9 cellular contexts compared by ENCODE assay signal in the genomic region with DNA sequence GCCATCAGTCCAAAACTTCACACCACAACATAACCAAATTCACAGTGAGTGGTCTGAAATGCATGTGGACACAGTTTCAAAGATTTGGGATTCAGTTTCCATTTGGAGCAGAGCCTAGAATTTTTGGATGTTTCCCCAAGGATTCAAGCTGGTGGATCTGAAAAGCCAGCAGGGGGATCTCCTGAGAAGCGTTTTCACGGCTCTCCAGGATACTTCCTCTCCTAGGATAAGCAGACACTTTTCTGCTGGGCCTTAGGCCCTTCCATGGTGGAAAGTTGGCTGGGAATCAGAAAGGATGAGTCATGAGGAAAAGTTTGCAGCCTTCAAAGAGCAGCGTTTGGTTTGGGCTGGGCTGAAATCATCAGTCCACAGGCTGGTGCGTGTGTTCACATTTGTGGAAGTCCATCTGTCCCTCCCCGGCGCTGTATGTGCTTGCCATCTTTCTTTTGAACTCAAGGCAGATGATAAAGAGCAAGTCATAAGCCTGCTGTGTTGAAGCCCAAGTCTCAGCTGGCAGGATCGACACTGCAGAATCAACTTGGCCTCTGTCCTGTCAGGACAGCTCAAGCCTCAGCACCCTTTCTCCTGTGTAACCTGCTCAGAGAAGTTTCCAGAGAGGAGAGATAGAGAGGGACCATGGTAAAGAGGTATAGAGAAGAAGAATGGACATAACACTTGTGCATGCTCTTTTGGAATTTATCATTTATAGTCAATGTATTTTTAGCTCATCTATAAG.
DNase-seq lines count a peak whose midpoint lies in the region; ATAC-seq and TF ChIP-seq lines count a peak whose summit lies in the region.
"Had no signal": no experiment of that assay in that cellular context is flagged by ENCODE, and none has a peak within 500 bp of the region (broad histone marks: within the 10 kb centered on the region; RNA-seq: fewer than 3 reads in every experiment).

No MANE protein-coding gene starts in this region.

- H3K27me3 ChIP-seq in smooth muscle cell (ENCODE audit: low read depth), result no peaks in the 10 kb centered on the region

- H3K4me1 Mint-ChIP-seq in natural killer cell, result no peaks in the 10 kb centered on the region

- H2AFZ ChIP-seq in smooth muscle cell (ENCODE audit: low read depth), result no peak overlapping the region

- H3K4me3 ChIP-seq in smooth muscle cell, result no peak overlapping the region

- DNase-seq in HCEC 1CT (peak; percentile 37), astrocyte of the hippocampus (ENCODE audit: low read depth, low spot score) (peak; percentile 95), hepatic stellate cell (ENCODE audit: low spot score) (peak; percentile 6), smooth muscle cell (lab: John Stamatoyannopoulos, UW; ENCODE audit: unreplicated experiment) (peak; percentile 29), NCI-H524 (lab: John Stamatoyannopoulos, UW) (no peak), natural killer cell (no peak)

- no peaks in the 10 kb centered on the region for H3K79me2 ChIP-seq in smooth muscle cell (ENCODE audit: low read depth)

- peaks cover 0 to 3% of the 10 kb centered on the region in 2 donors for H3K9me3 Mint-ChIP-seq in natural killer cell
- H3K9me3 Mint-ChIP-seq: T-helper 1 cell treated with Interleukin-12 subunit alpha and Interleukin-12 subunit beta and Interleukin-4 antibody, amounts not matched to agents 30 μg/mL and 1 μg/mL, for 36 hours had no signal

- H3K36me3 Mint-ChIP-seq in natural killer cell, result no peaks in the 10 kb centered on the region

- intact Hi-C loops in natural killer cell (cut with micrococcal nuclease), result no loop called here

- 8% methylated on average over 7 of the region's 7 CpGs for WGBS in smooth muscle cell (ENCODE audit: low lambda C conversion rate)

- no peaks in the 10 kb centered on the region for H4K20me1 ChIP-seq in smooth muscle cell (ENCODE audit: low read depth)

- TF ChIP-seq CTCF in smooth muscle cell (IDR thresholded peaks at IDR 0.05; ENCODE audit: borderline replicate concordance, insufficient read depth, poor library complexity, severe bottlenecking) (peak; percentile 27), natural killer cell (IDR thresholded peaks at IDR 0.05) (no peak)

- H3K9me3 ChIP-seq in smooth muscle cell (replicated peaks; ENCODE audit: low read depth), result no peaks in the 10 kb centered on the region

- H3K36me3 ChIP-seq in smooth muscle cell (ENCODE audit: low read depth), result no peaks in the 10 kb centered on the region

- H3F3A ChIP-seq in smooth muscle cell (ENCODE audit: low read depth), result peaks cover 26% of the 10 kb centered on the region

- peaks cover 22% of the 10 kb centered on the region for H3K4me1 ChIP-seq in smooth muscle cell (ENCODE audit: low read depth)

- peak overlapping the region; percentile 73 for H3K4me2 ChIP-seq in smooth muscle cell

- H3K27me3 Mint-ChIP-seq in natural killer cell (ENCODE audit: low read depth in 2 of 2), result peaks cover 0 to 3% of the 10 kb centered on the region in 2 donors

- no peak overlapping the region for H3K4me3 Mint-ChIP-seq in natural killer cell
- H3K4me3 Mint-ChIP-seq: T-helper 1 cell treated with Interleukin-12 subunit alpha and Interleukin-12 subunit beta and Interleukin-4 antibody, amounts not matched to agents 30 μg/mL and 1 μg/mL, for 36 hours had no signal

- H3K9ac ChIP-seq in smooth muscle cell (ENCODE audit: low read depth), result no peak overlapping the region

- ATAC-seq in HG03159 (IDR thresholded peaks at IDR 0.05; ENCODE audit: unreplicated experiment) (no peak), HG03469 (IDR thresholded peaks at IDR 0.05; ENCODE audit: unreplicated experiment) (no peak), natural killer cell (no peak)

- no peak overlapping the region for H3K27ac Mint-ChIP-seq in natural killer cell
- H3K27ac Mint-ChIP-seq: T-helper 1 cell treated with Interleukin-12 subunit alpha and Interleukin-12 subunit beta and Interleukin-4 antibody, amounts not matched to agents 30 μg/mL and 1 μg/mL, for 36 hours had no signal

- H3K27ac ChIP-seq in smooth muscle cell (ENCODE audit: low read depth), result peak overlapping the region; percentile 89

Comparison
In these comparisons a context has a peak if more than half of its experiments do, and no peak if none do; other contexts are left out.
1. DNase-seq: peak in HCEC 1CT (single experiment), astrocyte of the hippocampus (single experiment), hepatic stellate cell (single experiment) and smooth muscle cell (single experiment); none in NCI-H524 (0 of 2) and natural killer cell (single experiment).